Comparison of ENCODE assay signal across 8 cellular contexts in genomic region chr10:93437000-93437945, GRCh38. TPM values are rescaled to one million over a fixed set of nuclear protein-coding genes. Genes with fewer than 3 reads are reported as not detected.
DNase-seq lines count a peak whose midpoint lies in the region; ATAC-seq and FAIRE-seq lines count a peak whose summit lies in the region.

No MANE protein-coding gene starts in this region.

- DNase-seq in M059J (ENCODE audit: low read depth) (peak; percentile 99), cerebellar cortex (ENCODE audit: low spot score) (peak; percentile 91), kidney glomerular epithelial cell (lab: John Stamatoyannopoulos, UW) (peak; percentile 99), stromal cell of bone marrow (ENCODE audit: low read depth) (peak; percentile 99), NCI-H1092 treated with DMSO at 0.1 percent for 48 hours (lab: John Stamatoyannopoulos, UW) (no peak)
- DNase-seq in central memory CD4-positive, alpha-beta T cell = no peak

- ATAC-seq in GM21526 (IDR thresholded peaks at IDR 0.05; ENCODE audit: low FRiP score, unreplicated experiment) = no peak

- FAIRE-seq in A204.1 (lab: Jason Lieb, UNC) = peak; percentile 98

RNA-seq across cellular contexts. Expression of gene MYOF, which starts 44.9 kb away (rescaled TPM):
- total RNA-seq in M059J (2014; rRNA removed; shearing (Covaris generic)) = 80.3 and 128 TPM in 2 replicates

RNA-seq across cellular contexts. Expression of gene CEP55, which starts 59.1 kb away (rescaled TPM):
- total RNA-seq in M059J (2014; rRNA removed; shearing (Covaris generic)) = 85.5 and 87.9 TPM in 2 replicates

Comparison
In these comparisons a context has a peak if more than half of its experiments do, and no peak if none do; other contexts are left out.
1. DNase-seq: peak in M059J (single experiment), cerebellar cortex (single experiment), kidney glomerular epithelial cell (single experiment) and stromal cell of bone marrow (single experiment); none in NCI-H1092 treated with DMSO at 0.1 percent for 48 hours (single experiment) and central memory CD4-positive, alpha-beta T cell (single experiment).